ENCODE assay signal across 8 cellular contexts in the genomic region with DNA sequence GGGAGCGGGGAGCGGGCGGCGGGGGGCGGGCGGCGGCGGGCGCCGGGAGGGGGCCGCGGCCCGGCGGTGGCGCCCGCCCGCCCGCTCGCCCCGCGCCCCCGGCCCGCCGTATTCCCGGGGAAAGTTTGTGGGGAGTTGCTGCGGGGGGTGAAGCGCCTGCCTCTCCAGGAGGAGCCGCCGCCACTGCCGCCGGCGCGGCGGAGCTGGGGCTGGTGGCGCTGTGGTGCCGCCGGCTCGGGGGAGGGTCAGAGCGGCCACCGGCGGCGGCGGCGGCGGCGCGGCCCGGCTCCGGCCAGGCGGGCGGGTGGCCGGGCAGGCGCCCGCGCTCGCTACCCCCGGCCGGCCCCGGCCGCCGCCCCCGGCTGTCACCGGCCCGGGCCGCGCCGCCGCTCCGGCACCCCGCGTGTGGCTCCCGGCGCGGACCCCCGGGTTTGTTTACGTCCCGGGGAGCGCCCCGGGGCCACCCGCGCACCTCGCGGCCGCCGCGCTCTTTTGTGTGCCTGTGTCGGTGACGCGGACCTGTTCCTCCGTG. TPM values are rescaled to one million over a fixed set of nuclear protein-coding genes. Genes with fewer than 3 reads are reported as not detected.
DNase-seq lines count a peak whose midpoint lies in the region; ATAC-seq, FAIRE-seq and TF ChIP-seq lines count a peak whose summit lies in the region.

No MANE protein-coding gene starts in this region.

- H2AFZ ChIP-seq in Loucy (ENCODE audit: low read length), result no peak overlapping the region
- H2AFZ ChIP-seq in osteoblast (ENCODE audit: low read length), result no peak overlapping the region

- CTCF ChIA-PET in AG04449 (lab: Yijun Ruan, JAX), result interaction anchor here (0.6 to 1.6 kb wide), 2 partner anchors 12 to 414 kb away, joined by 3 to 4 read pairs; no protein-coding TSS in a partner anchor

- peaks cover 47% of the 10 kb centered on the region for H3K79me2 ChIP-seq in Loucy (ENCODE audit: insufficient read depth, low read length)
- peaks cover 41% of the 10 kb centered on the region for H3K79me2 ChIP-seq in osteoblast (ENCODE audit: insufficient read depth, low read length)

- H3K4me1 Mint-ChIP-seq in activated T-cell treated with anti-CD3 and anti-CD28 coated beads, Interleukin-2, amount 50 U/mL, for 72 hours (ENCODE audit: low read depth), result peaks cover 18% of the 10 kb centered on the region

- H3K4me1 ChIP-seq in Loucy (ENCODE audit: insufficient read depth, low read length, poor library complexity, severe bottlenecking) (peaks cover 45% of the 10 kb centered on the region), osteoblast (ENCODE audit: insufficient read depth, low read length) (peaks cover 24% of the 10 kb centered on the region)

- H3K27me3 ChIP-seq in Loucy (ENCODE audit: insufficient read depth, low read length, poor library complexity, severe bottlenecking) (no peaks in the 10 kb centered on the region), osteoblast (ENCODE audit: insufficient read depth, low read length) (peaks cover 6% of the 10 kb centered on the region)

- peak in 1 of 2 donors; percentile 8 for ATAC-seq in activated T-cell treated with anti-CD3 and anti-CD28 coated beads, Interleukin-2, amount 50 U/mL, for 72 hours (replicated peaks in 1 of 2)

- POLR2A ChIA-PET in AG04449 (lab: Yijun Ruan, JAX), result interaction anchor here (0.5 kb wide), 1 partner anchor 123 kb away, joined by 3 read pairs; no protein-coding TSS in a partner anchor

- no peaks in the 10 kb centered on the region for H3K36me3 ChIP-seq in Loucy (ENCODE audit: insufficient read depth, low read length)
- H3K36me3 ChIP-seq in osteoblast (ENCODE audit: insufficient read depth, low read length), result no peaks in the 10 kb centered on the region

- no peak overlapping the region for H3K27ac Mint-ChIP-seq in activated T-cell treated with anti-CD3 and anti-CD28 coated beads, Interleukin-2, amount 50 U/mL, for 72 hours

- TF ChIP-seq POLR2A in GM12892 (IDR thresholded peaks at IDR 0.05; ENCODE audit: low read depth, low read length), result no peak

- TF ChIP-seq CTCF in AG04449 (IDR thresholded peaks at IDR 0.05; ENCODE audit: insufficient read depth, low read length, missing control alignments) (peak; percentile 41), GM12874 (IDR thresholded peaks at IDR 0.05; ENCODE audit: insufficient read depth, low read depth, low read length) (peak; percentile 25; the same call in 1 of the 2 replicates), Loucy (conservative IDR thresholded peaks at IDR 0.05; ENCODE audit: low read length) (no peak), osteoblast (IDR thresholded peaks at IDR 0.05; ENCODE audit: extremely low read depth, low read depth, low read length) (no peak)

- peaks cover 43% of the 10 kb centered on the region for H4K20me1 ChIP-seq in Loucy (ENCODE audit: insufficient read depth, low read length, poor library complexity, severe bottlenecking)
- peaks cover 25% of the 10 kb centered on the region for H4K20me1 ChIP-seq in osteoblast (ENCODE audit: insufficient read depth, low read length)

- H3F3A ChIP-seq in Loucy (ENCODE audit: low read depth), result 0 out of 2 replicates have a peak, but pooled peaks cover 2% of the 10 kb centered on the region

- FAIRE-seq in GM12892 (lab: Jason Lieb, UNC), result no peak

- peak overlapping the region; percentile 99 for H3K4me2 ChIP-seq in Loucy (ENCODE audit: low read depth, low read length, poor library complexity, severe bottlenecking)
- H3K4me2 ChIP-seq in osteoblast (ENCODE audit: insufficient read depth, low read length), result peak overlapping the region; percentile 81

- H3K4me3 Mint-ChIP-seq in activated T-cell treated with anti-CD3 and anti-CD28 coated beads, Interleukin-2, amount 50 U/mL, for 72 hours, result peak overlapping the region; percentile 40 to 57

- no peaks in the 10 kb centered on the region for H3K9me2 ChIP-seq in Loucy (replicated peaks; ENCODE audit: low read depth, low read length)

- DNase-seq in AG04449 (ENCODE audit: low read depth, low spot score) (no peak), glomerular visceral epithelial cell (ENCODE audit: extremely low spot score) (peak; percentile 47), osteoblast (ENCODE audit: insufficient read length, low spot score, missing footprints) (peak; percentile 96), NK-92 (lab: John Stamatoyannopoulos, UW; ENCODE audit: unreplicated experiment) (no peak), GM12892 (ENCODE audit: insufficient read length) (no peak)
- DNase-seq in activated T-cell treated with anti-CD3 and anti-CD28 coated beads, Interleukin-2, amount 50 U/mL, for 72 hours, result peak; percentile 39 to 50

- H3K4me3 ChIP-seq in AG04449 (ENCODE audit: low read depth, low read length) (peak overlapping the region; percentile 62), Loucy (ENCODE audit: low read length, poor library complexity, severe bottlenecking) (peak overlapping the region; percentile 83), osteoblast (ENCODE audit: insufficient read depth, low read length) (peak overlapping the region; percentile 78)

- H3K27me3 Mint-ChIP-seq in activated T-cell treated with anti-CD3 and anti-CD28 coated beads, Interleukin-2, amount 50 U/mL, for 72 hours (ENCODE audit: low read depth), result no peaks in the 10 kb centered on the region

- H3K9me3 Mint-ChIP-seq in activated T-cell treated with anti-CD3 and anti-CD28 coated beads, Interleukin-2, amount 50 U/mL, for 72 hours, result no peaks in the 10 kb centered on the region

- H3K9ac ChIP-seq in Loucy (ENCODE audit: low read depth, low read length, poor library complexity, severe bottlenecking), result peak overlapping the region; percentile 77

- no peak overlapping the region for H3K27ac ChIP-seq in osteoblast (ENCODE audit: low read depth, low read length)

- H3K9me3 ChIP-seq in Loucy (ENCODE audit: insufficient read depth, low read depth, low read length) (no peaks in the 10 kb centered on the region), osteoblast (ENCODE audit: low read depth, low read length) (no peaks in the 10 kb centered on the region)

- H3K36me3 Mint-ChIP-seq in activated T-cell treated with anti-CD3 and anti-CD28 coated beads, Interleukin-2, amount 50 U/mL, for 72 hours (ENCODE audit: insufficient read depth in 2 of 2), result peaks cover 1 to 2% of the 10 kb centered on the region in 2 donors

RNA-seq across cellular contexts. Expression of gene CUX1, which starts 0.9 kb away (rescaled TPM):
- total RNA-seq in activated T-cell treated with anti-CD3 and anti-CD28 coated beads, Interleukin-2, amount 50 U/mL, for 72 hours, result 10 to 100 TPM; 24.7 to 26.2 TPM
- 39.2 and 41.6 TPM in 2 replicates for total RNA-seq in osteoblast
- polyA plus RNA-seq in GM12892 (2012; ENCODE audit: missing spikeins), result 15.0 TPM

Comparison
In these comparisons a context has a peak if more than half of its experiments do, and no peak if none do; other contexts are left out.
1. DNase-seq: peak in activated T-cell treated with anti-CD3 and anti-CD28 coated beads, Interleukin-2, amount 50 U/mL, for 72 hours (2 of 2), glomerular visceral epithelial cell (single experiment) and osteoblast (single experiment); none in AG04449 (single experiment), NK-92 (single experiment) and GM12892 (single experiment).
2. CTCF ChIP-seq: peak in AG04449 (single experiment) and GM12874 (single experiment); none in Loucy (single experiment) and osteoblast (single experiment).
3. Peak in every context shown above with its lines, with median percentiles within 50 percentile points of each other: H3K4me3 ChIP-seq.